29 cellular contexts compared by ENCODE assay signal in genomic region chr16:82041542-82041941, GRCh38. TPM values are rescaled to one million over a fixed set of nuclear protein-coding genes. Genes with fewer than 3 reads are reported as not detected.
"Had no signal": no experiment of that assay in that cellular context is flagged by ENCODE, and none has a peak within 500 bp of the region (broad histone marks: within the 10 kb centered on the region; RNA-seq: fewer than 3 reads in every experiment).

No MANE protein-coding gene starts in this region.

- H3K27me3 ChIP-seq: tibial nerve, upper lobe of left lung, vagina had no signal

- H3K9me3 ChIP-seq: lower lobe of right lung, neutrophil, spleen, tibial nerve, upper lobe of left lung, vagina had no signal

- DNase-seq: head of caudate nucleus; hypothalamus; immature natural killer cell; islet precursor cell; lower lobe of right lung; mammary epithelial cell; mesendoderm; naive thymus-derived CD4-positive, alpha-beta T cell; occipital lobe; right cardiac atrium; spleen; stimulated activated CD4-positive, alpha-beta T cell treated with anti-CD3 and anti-CD28 coated beads, Interleukin-4, amount 100 ng/mL, for 24 hours; stimulated activated naive CD4-positive, alpha-beta T cell; substantia nigra had no signal

- H3K4me3 ChIP-seq: lower lobe of right lung, skin epidermis, spleen, tibial nerve, upper lobe of left lung, vagina had no signal

- H3K27ac ChIP-seq: lower lobe of right lung, neutrophil, parathyroid adenoma, skin epidermis, spleen, tibial nerve, upper lobe of left lung, vagina had no signal

- ATAC-seq: left lobe of liver; lower lobe of right lung; naive thymus-derived CD4-positive, alpha-beta T cell; natural killer cell treated with Interleukin-12 subunit alpha and Interleukin-12 subunit beta and Interleukin-15 and Interleukin-18, amount 100 ng/mL, for 72 hours; right cardiac atrium; sciatic nerve; stimulated activated effector memory CD8-positive, alpha-beta T cell treated with anti-CD3 and anti-CD28 coated beads, Interleukin-12 subunit alpha, Interleukin-12 subunit beta, amount 100 ng/mL, for 72 hours had no signal

- H3K36me3 ChIP-seq: lower lobe of right lung, neutrophil, spleen, tibial nerve, upper lobe of left lung, vagina had no signal

- H3K4me1 ChIP-seq: parathyroid adenoma, spleen, tibial nerve, vagina had no signal

- H2AFZ ChIP-seq: parathyroid adenoma had no signal

- H3K9ac ChIP-seq: parathyroid adenoma had no signal

RNA-seq across cellular contexts. Expression of gene HSD17B2, which starts 6.5 kb away (rescaled TPM):
- total RNA-seq: kidney epithelial cell; mononuclear cell; naive thymus-derived CD4-positive, alpha-beta T cell; natural killer cell treated with Interleukin-12 subunit alpha and Interleukin-12 subunit beta and Interleukin-15 and Interleukin-18, amount 100 ng/mL, for 72 hours; posterior vena cava; right cardiac atrium; sciatic nerve; spleen; tibial nerve had no signal
- polyA plus RNA-seq: immature natural killer cell; naive thymus-derived CD4-positive, alpha-beta T cell; neural cell; right cardiac atrium had no signal

RNA-seq across cellular contexts. Expression of gene SDR42E1, which starts 30.3 kb away (rescaled TPM):
- total RNA-seq: occipital lobe, osteocyte had no signal
